ENCODE assay signal across 8 cellular contexts in the genomic region with DNA sequence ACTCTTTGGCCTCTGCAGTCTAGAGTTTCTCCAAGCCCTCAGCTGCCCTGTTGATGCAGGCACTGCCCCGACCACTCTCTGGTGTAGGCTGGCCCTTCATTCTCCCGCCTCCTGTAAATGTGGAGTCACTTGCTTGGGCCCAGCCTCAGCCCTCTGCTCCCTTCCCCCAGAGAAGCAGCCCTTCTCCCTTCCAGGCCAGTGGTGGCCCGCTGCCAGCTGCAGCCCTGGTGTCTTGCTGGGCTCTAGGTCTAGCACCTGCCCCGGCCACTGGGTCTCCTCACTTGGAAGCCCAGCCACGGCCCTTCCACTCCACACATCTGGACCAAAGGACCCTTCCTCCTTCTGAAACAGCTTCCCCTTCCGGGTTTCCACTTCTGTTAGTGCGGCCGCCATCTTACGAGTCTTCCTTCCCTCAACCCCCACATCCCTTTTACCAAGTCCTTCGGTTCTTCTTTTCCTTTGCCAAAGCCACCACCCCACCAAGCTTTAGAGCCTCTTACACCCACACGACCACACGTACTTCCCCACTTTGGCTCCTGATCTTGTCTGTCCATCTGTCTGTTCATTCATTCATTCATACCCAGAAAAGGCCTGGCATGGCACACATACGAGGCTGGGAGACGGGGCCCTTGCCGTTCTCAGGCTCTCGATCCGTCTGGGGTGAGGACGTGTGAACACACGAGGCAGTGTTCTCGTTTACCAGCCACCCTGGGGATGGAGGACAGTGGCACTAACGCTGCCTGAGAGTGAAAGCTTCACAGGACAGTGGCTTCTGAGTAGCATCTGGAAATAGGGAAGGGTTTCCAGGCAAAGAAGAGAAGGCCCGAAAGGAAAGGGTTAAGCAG.
DNase-seq lines count a peak whose midpoint lies in the region; ATAC-seq, FAIRE-seq and TF ChIP-seq lines count a peak whose summit lies in the region.

No MANE protein-coding gene starts in this region.

- TF ChIP-seq CTCF in PC-3 (conservative IDR thresholded peaks at IDR 0.05; ENCODE audit: low read depth, low read length), result no peak
- TF ChIP-seq CTCF in esophagus muscularis mucosa (IDR thresholded peaks at IDR 0.05), result no peak
- no peak for TF ChIP-seq CTCF in sigmoid colon (IDR thresholded peaks at IDR 0.05)

- no TSS peak for BruUV-seq in PC-3 (replicated peaks; lab: Mats Ljungman, UMichigan)

- FAIRE-seq in H54 (lab: Jason Lieb, UNC), result no peak

- H2AFZ ChIP-seq in PC-3 (ENCODE audit: low read length), result no peak overlapping the region

- H3K4me3 ChIP-seq in PC-3 (ENCODE audit: low read length) (no peak overlapping the region), esophagus muscularis mucosa (no peak overlapping the region), sigmoid colon (no peak overlapping the region)

- peak; percentile 0; the same call in 1 of the 2 replicates for ATAC-seq in PC-3
- no peak for ATAC-seq in HG02588 (IDR thresholded peaks at IDR 0.05; ENCODE audit: unreplicated experiment)
- no peak for ATAC-seq in HG03469 (IDR thresholded peaks at IDR 0.05; ENCODE audit: unreplicated experiment)
- no peak for ATAC-seq in GM21447 (IDR thresholded peaks at IDR 0.05; ENCODE audit: unreplicated experiment)

- TF ChIP-seq EP300 in esophagus muscularis mucosa (IDR thresholded peaks at IDR 0.05), result no peak
- TF ChIP-seq EP300 in sigmoid colon (IDR thresholded peaks at IDR 0.05), result no peak

- H3K9me2 ChIP-seq in PC-3 (replicated peaks; ENCODE audit: low read length), result no peaks in the 10 kb centered on the region

- H4K20me1 ChIP-seq in PC-3 (ENCODE audit: low read length), result no peaks in the 10 kb centered on the region

- POLR2A ChIA-PET in PC-3 (lab: Charles Lee; ENCODE audit: unreplicated experiment), result no interaction called here

- H3K4me2 ChIP-seq in PC-3 (ENCODE audit: low read length), result peak overlapping the region; percentile 53

- H3K27me3 ChIP-seq in PC-3 (ENCODE audit: low read length), result no peaks in the 10 kb centered on the region
- peaks cover 0 to 3% (median 0%) of the 10 kb centered on the region in 4 donors for H3K27me3 ChIP-seq in esophagus muscularis mucosa
- no peaks in the 10 kb centered on the region for H3K27me3 ChIP-seq in sigmoid colon

- no peaks in the 10 kb centered on the region for H3K36me3 ChIP-seq in PC-3 (ENCODE audit: low read depth, low read length)
- H3K36me3 ChIP-seq in esophagus muscularis mucosa, result no peaks in the 10 kb centered on the region
- H3K36me3 ChIP-seq in sigmoid colon, result no peaks in the 10 kb centered on the region

- TF ChIP-seq POLR2A in H54 (IDR thresholded peaks at IDR 0.05; ENCODE audit: low read depth, low read length), result 0 out of 2 replicates have a peak, but pooled peaks have one; percentile 3
- no peak for TF ChIP-seq POLR2A in esophagus muscularis mucosa (IDR thresholded peaks at IDR 0.05; ENCODE audit: low read depth)
- TF ChIP-seq POLR2A in sigmoid colon (IDR thresholded peaks at IDR 0.05), result no peak

- peaks cover 49% of the 10 kb centered on the region for H3K4me1 ChIP-seq in PC-3 (ENCODE audit: insufficient read depth, low read length)
- peaks cover 67 to 73% (median 71%) of the 10 kb centered on the region in 4 donors for H3K4me1 ChIP-seq in esophagus muscularis mucosa
- H3K4me1 ChIP-seq in sigmoid colon, result peaks cover 0 to 58% (median 54%) of the 10 kb centered on the region in 4 donors

- H3K9me3 ChIP-seq in PC-3 (ENCODE audit: low read length) (no peaks in the 10 kb centered on the region), esophagus muscularis mucosa (no peaks in the 10 kb centered on the region), sigmoid colon (no peaks in the 10 kb centered on the region)

- H3K27ac ChIP-seq in PC-3 (ENCODE audit: low read length), result peak overlapping the region; percentile 100
- H3K27ac ChIP-seq in esophagus muscularis mucosa (replicated peaks in 1 of 4), result peak overlapping the region; percentile 91 to 95 (median 94)
- H3K27ac ChIP-seq in sigmoid colon, result peak overlapping the region; percentile 89 to 93 (median 90)

- no peaks in the 10 kb centered on the region for H3F3A ChIP-seq in PC-3 (ENCODE audit: low read length, unreplicated experiment)

- H3K9ac ChIP-seq in PC-3 (ENCODE audit: low read length), result peak overlapping the region; percentile 91

- CTCF ChIA-PET in PC-3 (lab: Charles Lee), result interaction anchor here (0.6 to 1.9 kb wide), 3 partner anchors 11 to 156 kb away, joined by 3 to 9 read pairs (median 5); no protein-coding TSS in a partner anchor

- DNase-seq in H54 (ENCODE audit: insufficient read length, low spot score), result peak; percentile 62
- DNase-seq in PC-3, result no peak
- no peak for DNase-seq in esophagus muscularis mucosa (ENCODE audit: extremely low spot score)
- no peak for DNase-seq in sigmoid colon
- no peak for DNase-seq in activated gamma-delta T cell treated with Interleukin-2 at 50 U/mL for 16 hours

- peaks cover 21% of the 10 kb centered on the region for H3K79me2 ChIP-seq in PC-3 (ENCODE audit: low read length)

- intact Hi-C loops in PC-3 (cut with micrococcal nuclease), result no loop called here
- intact Hi-C loops in esophagus muscularis mucosa (cut with DNase I), result no loop called here
- intact Hi-C loops in sigmoid colon (cut with DNase I), result no loop called here

- 79% methylated on average over 22 of the region's 22 CpGs for WGBS in esophagus muscularis mucosa
- 59 to 76% methylated on average over 22 of the region's 22 CpGs for WGBS in sigmoid colon, 2 donors
